8 cellular contexts compared by ENCODE assay signal in the genomic region with DNA sequence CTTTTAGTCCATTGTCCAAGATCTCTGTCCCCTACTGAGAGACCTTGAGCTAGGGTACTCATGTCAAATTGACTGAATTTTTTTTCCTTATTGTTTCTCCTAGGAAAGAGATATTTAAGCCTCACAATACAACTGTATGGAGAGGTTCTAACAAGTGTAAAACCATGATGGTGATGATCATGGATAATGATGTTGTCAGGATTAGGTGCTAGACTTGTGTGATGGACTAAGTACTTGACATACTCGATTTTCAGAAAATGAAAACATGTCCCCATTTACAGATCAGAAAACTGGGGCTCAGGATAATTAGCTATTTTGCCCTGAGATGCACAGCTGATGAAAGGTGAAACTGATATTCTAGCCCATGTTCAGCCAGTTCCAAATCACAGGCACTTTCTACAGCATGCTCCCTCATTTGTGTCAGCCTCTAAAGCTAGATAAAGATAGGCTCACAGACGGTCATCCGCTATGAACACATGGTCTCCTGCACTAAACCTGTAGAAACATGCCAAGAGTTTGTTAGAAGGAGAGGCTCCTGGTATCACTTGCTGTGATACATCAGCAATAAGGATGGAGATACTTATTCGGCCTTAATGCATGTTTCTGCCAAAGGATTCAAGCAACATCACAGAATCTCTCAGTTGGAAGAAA.
A peak's percentile ranks its signal among the peaks of the same experiment; 100 is the strongest.
DNase-seq lines count a peak whose midpoint lies in the region; ATAC-seq and TF ChIP-seq lines count a peak whose summit lies in the region.
"Had no signal": no experiment of that assay in that cellular context is flagged by ENCODE, and none has a peak within 500 bp of the region (broad histone marks: within the 10 kb centered on the region; RNA-seq: fewer than 3 reads in every experiment).

No MANE protein-coding gene starts in this region.

- 71% methylated on average over 4 of the region's 4 CpGs for WGBS in esophagus muscularis mucosa
- WGBS in smooth muscle cell (ENCODE audit: low lambda C conversion rate), result 75% methylated on average over 4 of the region's 4 CpGs

- H3K4me2 ChIP-seq in OCI-LY7 (ENCODE audit: low read length) (no peak overlapping the region), smooth muscle cell (no peak overlapping the region)

- no peak for ATAC-seq in GM19463 (IDR thresholded peaks at IDR 0.05; ENCODE audit: unreplicated experiment)

- intact Hi-C loops in OCI-LY7 (cut with micrococcal nuclease; ENCODE audit: unreplicated experiment) (no loop called here), esophagus muscularis mucosa (cut with DNase I) (loop anchor here (5.0 kb wide), 1 partner anchor 68 kb away; a partner anchor contains a TSS)

- no peak overlapping the region for H3K9ac ChIP-seq in smooth muscle cell (ENCODE audit: low read depth)

- POLR2A ChIA-PET in OCI-LY7 (lab: Charles Lee), result interaction anchor here (0.6 to 1.0 kb wide), 4 partner anchors 8 to 1510 kb away, joined by 3 read pairs; no protein-coding TSS in a partner anchor

- H4K20me1 ChIP-seq in OCI-LY7 (ENCODE audit: insufficient read depth, low read length) (peaks cover 14% of the 10 kb centered on the region; the same call in 1 of the 2 replicates), smooth muscle cell (ENCODE audit: low read depth) (peaks cover 86% of the 10 kb centered on the region)

- no peak overlapping the region for H3K4me3 ChIP-seq in OCI-LY7 (ENCODE audit: low read depth, low read length, poor library complexity, severe bottlenecking)
- no peak overlapping the region for H3K4me3 ChIP-seq in esophagus muscularis mucosa
- H3K4me3 ChIP-seq in smooth muscle cell, result no peak overlapping the region

- DNase-seq in OCI-LY7 (ENCODE audit: low spot score) (no peak), esophagus muscularis mucosa (ENCODE audit: extremely low spot score) (no peak), smooth muscle cell (lab: John Stamatoyannopoulos, UW; ENCODE audit: unreplicated experiment) (no peak), hepatic stellate cell (ENCODE audit: low spot score) (no peak), NCI-H82 treated with DMSO at 0.1 percent for 48 hours (lab: John Stamatoyannopoulos, UW; ENCODE audit: unreplicated experiment) (no peak)
- DNase-seq: stimulated activated CD4-positive, alpha-beta T cell treated with anti-CD3 and anti-CD28 coated beads, Interleukin-4, amount 100 ng/mL, for 4 hours had no signal

- TF ChIP-seq CTCF in OCI-LY7 (conservative IDR thresholded peaks at IDR 0.05; ENCODE audit: low read length) (no peak), esophagus muscularis mucosa (IDR thresholded peaks at IDR 0.05) (no peak), smooth muscle cell (IDR thresholded peaks at IDR 0.05; ENCODE audit: borderline replicate concordance, insufficient read depth, poor library complexity, severe bottlenecking) (no peak)

- peak; percentile 2 for TF ChIP-seq POLR2A in GM19099 (IDR thresholded peaks at IDR 0.05; ENCODE audit: extremely low read depth, insufficient read length, low read depth)
- no peak for TF ChIP-seq POLR2A in esophagus muscularis mucosa (IDR thresholded peaks at IDR 0.05; ENCODE audit: low read depth)

- no peak for TF ChIP-seq EP300 in esophagus muscularis mucosa (IDR thresholded peaks at IDR 0.05)

- CTCF ChIA-PET in OCI-LY7 (lab: Charles Lee; ENCODE audit: unreplicated experiment), result no interaction called here

- H3K4me1 ChIP-seq in OCI-LY7 (ENCODE audit: insufficient read depth, low read length, poor library complexity, severe bottlenecking), result peaks cover 19% of the 10 kb centered on the region
- peaks cover 55 to 79% (median 68%) of the 10 kb centered on the region in 4 donors for H3K4me1 ChIP-seq in esophagus muscularis mucosa
- peaks cover 22% of the 10 kb centered on the region for H3K4me1 ChIP-seq in smooth muscle cell (ENCODE audit: low read depth)

- H3K79me2 ChIP-seq in OCI-LY7 (ENCODE audit: insufficient read depth, low read depth, low read length) (0 out of 2 replicates have a peak, but pooled peaks cover 3% of the 10 kb centered on the region), smooth muscle cell (ENCODE audit: low read depth) (peaks cover 94% of the 10 kb centered on the region)

- H3K27me3 ChIP-seq in esophagus muscularis mucosa (no peaks in the 10 kb centered on the region), smooth muscle cell (ENCODE audit: low read depth) (no peaks in the 10 kb centered on the region)

- no peaks in the 10 kb centered on the region for H3K9me3 ChIP-seq in OCI-LY7 (ENCODE audit: low read length)
- H3K9me3 ChIP-seq in esophagus muscularis mucosa, result no peaks in the 10 kb centered on the region
- no peaks in the 10 kb centered on the region for H3K9me3 ChIP-seq in smooth muscle cell (replicated peaks; ENCODE audit: low read depth)

- H2AFZ ChIP-seq in OCI-LY7 (ENCODE audit: low read length), result no peak overlapping the region
- H2AFZ ChIP-seq in smooth muscle cell (ENCODE audit: low read depth), result no peak overlapping the region

- H3K27ac ChIP-seq in OCI-LY7 (ENCODE audit: low read depth, low read length, poor library complexity, severe bottlenecking), result no peak overlapping the region
- peak overlapping the region; percentile 55 to 72 (median 69) for H3K27ac ChIP-seq in esophagus muscularis mucosa (replicated peaks in 1 of 4)
- peak overlapping the region; percentile 74 for H3K27ac ChIP-seq in smooth muscle cell (ENCODE audit: low read depth)

- H3K36me3 ChIP-seq in OCI-LY7 (ENCODE audit: insufficient read depth, low read length), result no peaks in the 10 kb centered on the region
- H3K36me3 ChIP-seq in esophagus muscularis mucosa, result no peaks in the 10 kb centered on the region
- no peaks in the 10 kb centered on the region for H3K36me3 ChIP-seq in smooth muscle cell (ENCODE audit: low read depth)

- no peaks in the 10 kb centered on the region for H3F3A ChIP-seq in smooth muscle cell (ENCODE audit: low read depth)

- no peaks in the 10 kb centered on the region for H3K9me2 ChIP-seq in OCI-LY7 (ENCODE audit: insufficient read depth, low read length)

- BruUV-seq in OCI-LY7 (replicated peaks; lab: Mats Ljungman, UMichigan), result TSS peak; percentile 14
